ENCODE assay signal across 9 cellular contexts in the genomic region with DNA sequence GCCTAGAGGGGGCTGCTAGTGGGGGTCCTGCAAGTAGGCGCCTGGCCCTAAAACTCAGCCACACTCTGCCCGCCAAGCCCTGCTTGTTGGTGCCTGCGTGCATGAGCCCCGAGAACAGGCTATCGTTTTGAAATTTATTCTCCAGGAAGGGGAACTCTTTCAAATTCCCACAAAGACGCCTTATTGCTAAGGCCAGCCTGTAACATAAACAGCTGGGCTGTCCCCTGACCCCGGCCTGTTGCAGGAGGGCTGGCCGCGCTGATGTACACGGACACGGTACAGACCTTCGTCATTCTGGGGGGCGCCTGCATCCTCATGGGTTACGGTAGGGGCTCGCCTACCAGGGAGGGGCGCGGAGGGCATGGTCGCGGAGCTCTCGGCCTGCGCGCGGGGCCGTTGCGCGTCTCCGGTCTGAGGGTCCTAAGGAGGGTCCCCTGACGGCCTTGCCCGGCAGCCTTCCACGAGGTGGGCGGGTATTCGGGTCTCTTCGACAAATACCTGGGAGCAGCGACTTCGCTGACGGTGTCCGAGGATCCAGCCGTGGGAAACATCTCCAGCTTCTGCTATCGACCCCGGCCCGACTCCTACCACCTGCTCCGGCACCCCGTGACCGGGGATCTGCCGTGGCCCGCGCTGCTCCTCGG. TPM values are rescaled to one million over a fixed set of nuclear protein-coding genes. Genes with fewer than 3 reads are reported as not detected.
A peak's percentile ranks its signal among the peaks of the same experiment; 100 is the strongest.
DNase-seq lines count a peak whose midpoint lies in the region; ATAC-seq, FAIRE-seq and TF ChIP-seq lines count a peak whose summit lies in the region.
"Had no signal": no experiment of that assay in that cellular context is flagged by ENCODE, and none has a peak within 500 bp of the region (broad histone marks: within the 10 kb centered on the region; RNA-seq: fewer than 3 reads in every experiment).

No MANE protein-coding gene starts in this region.

- BruUV-seq in HepG2 (replicated peaks; lab: Mats Ljungman, UMichigan): no TSS peak

- 74% methylated on average over 10 of the region's 48 CpGs for WGBS in SK-N-SH (ENCODE audit: low lambda C conversion rate)
- WGBS in HepG2 (ENCODE audit: low lambda C conversion rate): 98% methylated on average over 48 of the region's 48 CpGs
- 5% methylated on average over 48 of the region's 48 CpGs for WGBS in thymus

- in situ Hi-C loops in HepG2 (cut with HindIII; ENCODE audit: extremely low pct_ligation_motif_present, low pct_unique_long_range_greater_than_20kb): no loop called here

- CTCF ChIA-PET in SK-N-SH (lab: Yijun Ruan, JAX) (interaction anchor here (1.0 to 2.4 kb wide), 3 partner anchors 14 to 213 kb away, joined by 3 to 10 read pairs (median 7); no protein-coding TSS in a partner anchor), HepG2 (lab: Yijun Ruan, JAX; ENCODE audit: low intra/inter-chr PET ratio, low total read pairs) (no interaction called here)

- H3K4me2 ChIP-seq in SK-N-SH (peak overlapping the region; percentile 83), HepG2 (ENCODE audit: low read depth, low read length) (no peak overlapping the region)

- no peak overlapping the region; the same call in 1 of the 2 replicates for H2AFZ ChIP-seq in SK-N-SH (ENCODE audit: low read depth)
- H2AFZ ChIP-seq in HepG2 (ENCODE audit: low read length): no peak overlapping the region

- H3K9ac ChIP-seq in SK-N-SH (no peak overlapping the region), adipocyte (ENCODE audit: low read length) (no peak overlapping the region), HepG2 (ENCODE audit: insufficient read depth, low read depth, low read length) (no peak overlapping the region)

- TF ChIP-seq RAD21 in SK-N-SH (IDR thresholded peaks at IDR 0.05; ENCODE audit: low read length) (no peak), HepG2 (CRISPR knock-in tag; IDR thresholded peaks at IDR 0.05) (no peak)

- no peak for TF ChIP-seq EP300 in SK-N-SH (IDR thresholded peaks at IDR 0.05; ENCODE audit: borderline replicate concordance in 1 of 2, low read depth in 1 of 2, low read length in 1 of 2)
- no peak for TF ChIP-seq EP300 in HepG2 (IDR thresholded peaks at IDR 0.05; ENCODE audit: low read depth in 2 of 2, low read length in 2 of 2)
- no peak for TF ChIP-seq EP300 in HepG2 (CRISPR knock-in tag; IDR thresholded peaks at IDR 0.05; ENCODE audit: borderline replicate concordance)

- peaks cover 0 to 16% of the 10 kb centered on the region in 2 experiments; a peak in 1 of 4 replicates for H3K4me1 ChIP-seq in SK-N-SH (ENCODE audit: control insufficient read depth in 1 of 2, insufficient read depth in 2 of 2, low read depth in 1 of 2, low read length in 1 of 2)
- H3K4me1 ChIP-seq in adipocyte (ENCODE audit: control insufficient read depth, insufficient read depth, low read length): peaks cover 13% of the 10 kb centered on the region
- H3K4me1 ChIP-seq in HepG2 (ENCODE audit: insufficient read depth, low read length): peaks cover 19% of the 10 kb centered on the region
- peaks cover 17% of the 10 kb centered on the region for H3K4me1 ChIP-seq in thymus (ENCODE audit: control insufficient read depth, insufficient read depth, low read length)

- FAIRE-seq in HepG2 (lab: Jason Lieb, UNC): no peak

- H3K27ac ChIP-seq in SK-N-SH (ENCODE audit: low read depth in 2 of 2, low read length in 1 of 2): no peak overlapping the region
- H3K27ac ChIP-seq in HepG2 (ENCODE audit: extremely low read length, insufficient read depth, low read length): no peak overlapping the region
- H3K27ac ChIP-seq in thymus (ENCODE audit: low read depth): peak overlapping the region; percentile 33

- H3K9me3 ChIP-seq in SK-N-SH (no peaks in the 10 kb centered on the region), adipocyte (ENCODE audit: control insufficient read depth, low read length) (no peaks in the 10 kb centered on the region), HepG2 (ENCODE audit: low read length) (no peaks in the 10 kb centered on the region), thymus (ENCODE audit: control insufficient read depth) (no peaks in the 10 kb centered on the region)

- DNase-seq in SK-N-SH (no peak), adipocyte (ENCODE audit: low read depth) (no peak), HepG2 (ENCODE audit: low spot score) (no peak), NCI-H526 treated with DMSO at 0.1 percent for 48 hours (lab: John Stamatoyannopoulos, UW) (no peak), NCI-H2171 (lab: John Stamatoyannopoulos, UW) (no peak)

- intact Hi-C loops in HepG2 (cut with micrococcal nuclease; ENCODE audit: unreplicated experiment): no loop called here

- H3K9me2 ChIP-seq in SK-N-SH: no peaks in the 10 kb centered on the region

- H3K36me3 ChIP-seq in SK-N-SH (replicated peaks in 1 of 2; ENCODE audit: control insufficient read depth in 1 of 2, insufficient read depth in 2 of 2, low read length in 1 of 2) (peaks cover 0 to 3% of the 10 kb centered on the region in 2 experiments), adipocyte (ENCODE audit: control insufficient read depth, insufficient read depth, low read length, severe bottlenecking) (peaks cover 16% of the 10 kb centered on the region), HepG2 (replicated peaks in 1 of 2; ENCODE audit: control insufficient read depth in 1 of 2, insufficient read depth in 2 of 2, low read length in 2 of 2) (peaks cover 8 to 21% of the 10 kb centered on the region in 2 experiments; a peak in 4 of 5 replicates), thymus (ENCODE audit: control insufficient read depth, insufficient read depth) (peaks cover 15% of the 10 kb centered on the region)

- 0 out of 4 replicates have a peak, but pooled peaks of 1 of the 2 experiments have one; percentile 9 for TF ChIP-seq POLR2A in HepG2 (IDR thresholded peaks at IDR 0.05; ENCODE audit: insufficient read depth in 1 of 2, low read depth in 2 of 2, low read length in 2 of 2)

- peak overlapping the region; percentile 50 to 57 for H3K4me3 ChIP-seq in SK-N-SH (ENCODE audit: low read depth in 2 of 2, low read length in 1 of 2)
- H3K4me3 ChIP-seq in adipocyte (ENCODE audit: low read length): peak overlapping the region; percentile 78
- H3K4me3 ChIP-seq in HepG2 (replicated peaks in 1 of 3; ENCODE audit: insufficient read depth in 1 of 3, low read depth in 2 of 3, low read length in 3 of 3): no peak overlapping the region
- peak overlapping the region; percentile 61 for H3K4me3 ChIP-seq in thymus (ENCODE audit: low read length)

- H3F3A ChIP-seq in SK-N-SH (replicated peaks; ENCODE audit: insufficient read depth): peaks cover 1% of the 10 kb centered on the region

- ATAC-seq in SK-N-SH treated with all-trans-retinoic acid at 6 μM for 48 hours (no peak), HepG2 (no peak), GM19397 (IDR thresholded peaks at IDR 0.05; ENCODE audit: unreplicated experiment) (no peak)

- H3K79me2 ChIP-seq in SK-N-SH (ENCODE audit: insufficient read depth) (no peaks in the 10 kb centered on the region), HepG2 (ENCODE audit: insufficient read depth, low read length) (no peaks in the 10 kb centered on the region)

- no peaks in the 10 kb centered on the region for H3K27me3 ChIP-seq in SK-N-SH (ENCODE audit: insufficient read depth)
- H3K27me3 ChIP-seq in adipocyte (replicated peaks; ENCODE audit: control insufficient read depth, insufficient read depth, low read length): peaks cover 33% of the 10 kb centered on the region
- H3K27me3 ChIP-seq in HepG2 (ENCODE audit: control insufficient read depth in 1 of 2, insufficient read depth in 2 of 2, low read length in 2 of 2): peaks cover 0 to 3% of the 10 kb centered on the region in 2 experiments; a peak in 2 of 5 replicates
- H3K27me3 ChIP-seq in thymus (ENCODE audit: control insufficient read depth, insufficient read depth): peaks cover 4% of the 10 kb centered on the region

- H4K20me1 ChIP-seq in SK-N-SH (ENCODE audit: insufficient read depth) (no peaks in the 10 kb centered on the region), HepG2 (ENCODE audit: insufficient read depth, low read length) (no peaks in the 10 kb centered on the region)

- POLR2A ChIA-PET in SK-N-SH (lab: Yijun Ruan, JAX) (interaction anchor here (0.7 to 2.5 kb wide), 7 partner anchors 8 to 36 kb away, joined by 3 to 9 read pairs (median 6); a partner anchor contains a TSS), HepG2 (lab: Yijun Ruan, JAX) (interaction anchor here (1.5 kb wide), 1 partner anchor 12 kb away, joined by 3 read pairs; no protein-coding TSS in a partner anchor)

- TF ChIP-seq CTCF in SK-N-SH (IDR thresholded peaks at IDR 0.05): no peak
- no peak for TF ChIP-seq CTCF in HepG2 (CRISPR knock-in tag; IDR thresholded peaks at IDR 0.05)

RNA-seq across cellular contexts. Expression of a gene that starts 4.3 kb away (rescaled TPM):
- 0.31 and 0.58 TPM in 2 replicates for polyA plus RNA-seq in SK-N-SH (2012; rRNA removed)
- 0.12 and 0.14 TPM in 2 replicates for polyA plus RNA-seq in SK-N-SH (2012; cell fraction: cytosol; rRNA removed)
- 2.5 and 2.6 TPM in 2 replicates for polyA plus RNA-seq in SK-N-SH (2012; cell fraction: nucleus; rRNA removed)
- 0.44 and 0.97 TPM in 2 replicates for total RNA-seq in HepG2 (2016; rRNA removed; fragmentation: Illumina TruSeq; extraction: Trizol)
- 0.30 and 0.44 TPM in 2 replicates for total RNA-seq in HepG2 (2016; cell fraction: cytosol; rRNA removed; fragmentation: Illumina TruSeq; extraction: Trizol; ENCODE audit: low read depth)
- total RNA-seq in HepG2 (2016; cell fraction: insoluble cytoplasmic fraction; rRNA removed; fragmentation: Illumina TruSeq; extraction: Trizol): 0.97 TPM in 1 of 2 replicates, not detected in the other
- total RNA-seq in HepG2 (2016; cell fraction: membrane; rRNA removed; fragmentation: Illumina TruSeq; extraction: Trizol): 0.53 and 0.72 TPM in 2 replicates
- 0.81 and 2.1 TPM in 2 replicates for total RNA-seq in HepG2 (2016; cell fraction: nucleus; rRNA removed; fragmentation: Illumina TruSeq; extraction: Trizol)
- polyA plus RNA-seq in HepG2 (2011; rRNA removed): 0.24 and 0.64 TPM in 2 replicates
- 0.10 and 0.27 TPM in 2 replicates for polyA plus RNA-seq in HepG2 (2011; cell fraction: cytosol; rRNA removed)
- 3.9 and 6.8 TPM in 2 replicates for polyA plus RNA-seq in HepG2 (2011; cell fraction: nucleus; rRNA removed)
- 2.0 and 11.8 TPM in 2 replicates for polyA plus RNA-seq in HepG2 (2012)
- polyA plus RNA-seq in HepG2 (2016; cell fraction: cytosol; fragmentation: Illumina TruSeq; extraction: Trizol; ENCODE audit: low read depth): 0.08 and 0.14 TPM in 2 replicates
- 0.51 TPM in 1 of 2 replicates, not detected in the other for polyA plus RNA-seq in HepG2 (2016; cell fraction: insoluble cytoplasmic fraction; fragmentation: Illumina TruSeq; extraction: Trizol; ENCODE audit: low read depth)
- 0.20 and 0.42 TPM in 2 replicates for polyA plus RNA-seq in HepG2 (2016; cell fraction: membrane; fragmentation: Illumina TruSeq; extraction: Trizol; ENCODE audit: low read depth)
- polyA plus RNA-seq in HepG2 (2016; cell fraction: nucleus; fragmentation: Illumina TruSeq; extraction: Trizol; ENCODE audit: insufficient read depth, low read depth): 3.2 TPM in 2 replicates
- polyA minus RNA-seq in HepG2 (2011; rRNA and poly(A)+ RNA removed; ENCODE audit: low replicate concordance): 0.09 and 1.2 TPM in 2 replicates
- not detected in 2 replicates for polyA minus RNA-seq in HepG2 (2011; cell fraction: cytosol; rRNA and poly(A)+ RNA removed)
- polyA minus RNA-seq in HepG2 (2011; cell fraction: nucleus; rRNA and poly(A)+ RNA removed): 0.77 and 0.87 TPM in 2 replicates
- polyA plus RNA-seq in thymus: 2.8 TPM
- total RNA-seq: lung microvascular endothelial cell had no signal

RNA-seq across cellular contexts. Expression of a gene that starts 15.2 kb away (rescaled TPM):
- 29.7 and 30.4 TPM in 2 replicates for polyA plus RNA-seq in SK-N-SH (2012; rRNA removed)
- polyA plus RNA-seq in SK-N-SH (2012; cell fraction: cytosol; rRNA removed): 15.3 and 29.1 TPM in 2 replicates
- polyA plus RNA-seq in SK-N-SH (2012; cell fraction: nucleus; rRNA removed): 90.7 and 142 TPM in 2 replicates
- 0.52 and 0.80 TPM in 2 replicates for total RNA-seq in HepG2 (2016; rRNA removed; fragmentation: Illumina TruSeq; extraction: Trizol)
- 0.53 and 0.61 TPM in 2 replicates for total RNA-seq in HepG2 (2016; cell fraction: cytosol; rRNA removed; fragmentation: Illumina TruSeq; extraction: Trizol; ENCODE audit: low read depth)
- total RNA-seq in HepG2 (2016; cell fraction: insoluble cytoplasmic fraction; rRNA removed; fragmentation: Illumina TruSeq; extraction: Trizol): 0.31 and 0.87 TPM in 2 replicates
- 0.72 and 0.80 TPM in 2 replicates for total RNA-seq in HepG2 (2016; cell fraction: membrane; rRNA removed; fragmentation: Illumina TruSeq; extraction: Trizol)
- 0.84 and 0.97 TPM in 2 replicates for total RNA-seq in HepG2 (2016; cell fraction: nucleus; rRNA removed; fragmentation: Illumina TruSeq; extraction: Trizol)
- 2.9 TPM in 2 replicates for polyA plus RNA-seq in HepG2 (2011; rRNA removed)
- 2.2 and 2.6 TPM in 2 replicates for polyA plus RNA-seq in HepG2 (2011; cell fraction: cytosol; rRNA removed)
- polyA plus RNA-seq in HepG2 (2011; cell fraction: nucleus; rRNA removed): 6.8 and 7.8 TPM in 2 replicates
- polyA plus RNA-seq in HepG2 (2012): 0.55 and 1.2 TPM in 2 replicates
- polyA plus RNA-seq in HepG2 (2016; cell fraction: cytosol; fragmentation: Illumina TruSeq; extraction: Trizol; ENCODE audit: low read depth): 1.5 and 2.0 TPM in 2 replicates
- polyA plus RNA-seq in HepG2 (2016; cell fraction: insoluble cytoplasmic fraction; fragmentation: Illumina TruSeq; extraction: Trizol; ENCODE audit: low read depth): 1.0 and 1.6 TPM in 2 replicates
- 1.6 and 2.4 TPM in 2 replicates for polyA plus RNA-seq in HepG2 (2016; cell fraction: membrane; fragmentation: Illumina TruSeq; extraction: Trizol; ENCODE audit: low read depth)
- 1.2 and 2.2 TPM in 2 replicates for polyA plus RNA-seq in HepG2 (2016; cell fraction: nucleus; fragmentation: Illumina TruSeq; extraction: Trizol; ENCODE audit: insufficient read depth, low read depth)
- 1.8 and 12.1 TPM in 2 replicates for polyA minus RNA-seq in HepG2 (2011; rRNA and poly(A)+ RNA removed; ENCODE audit: low replicate concordance)
- polyA minus RNA-seq in HepG2 (2011; cell fraction: cytosol; rRNA and poly(A)+ RNA removed): 1.4 and 3.0 TPM in 2 replicates
- polyA minus RNA-seq in HepG2 (2011; cell fraction: nucleus; rRNA and poly(A)+ RNA removed): 1.2 and 3.4 TPM in 2 replicates
- 9.2 TPM for polyA plus RNA-seq in thymus

RNA-seq across cellular contexts. Expression of a gene that starts 21.0 kb away (rescaled TPM):
- 36.5 and 46.8 TPM in 2 replicates for polyA plus RNA-seq in SK-N-SH (2012; rRNA removed)
- polyA plus RNA-seq in SK-N-SH (2012; cell fraction: cytosol; rRNA removed): 11.5 and 18.3 TPM in 2 replicates
- 230 and 273 TPM in 2 replicates for polyA plus RNA-seq in SK-N-SH (2012; cell fraction: nucleus; rRNA removed)
- 18.3 and 40.8 TPM in 2 replicates for total RNA-seq in HepG2 (2016; rRNA removed; fragmentation: Illumina TruSeq; extraction: Trizol)
- total RNA-seq in HepG2 (2016; cell fraction: cytosol; rRNA removed; fragmentation: Illumina TruSeq; extraction: Trizol; ENCODE audit: low read depth): 8.5 and 8.7 TPM in 2 replicates
- total RNA-seq in HepG2 (2016; cell fraction: insoluble cytoplasmic fraction; rRNA removed; fragmentation: Illumina TruSeq; extraction: Trizol): 16.7 and 41.4 TPM in 2 replicates
- 10.5 and 11.4 TPM in 2 replicates for total RNA-seq in HepG2 (2016; cell fraction: membrane; rRNA removed; fragmentation: Illumina TruSeq; extraction: Trizol)
- total RNA-seq in HepG2 (2016; cell fraction: nucleus; rRNA removed; fragmentation: Illumina TruSeq; extraction: Trizol): 48.9 and 60.3 TPM in 2 replicates
- 50.2 and 69.9 TPM in 2 replicates for polyA plus RNA-seq in HepG2 (2011; rRNA removed)
- 28.1 and 38.9 TPM in 2 replicates for polyA plus RNA-seq in HepG2 (2011; cell fraction: cytosol; rRNA removed)
- 352 and 416 TPM in 2 replicates for polyA plus RNA-seq in HepG2 (2011; cell fraction: nucleus; rRNA removed)
- 53.4 and 53.6 TPM in 2 replicates for polyA plus RNA-seq in HepG2 (2012)
- 5.4 TPM in 2 replicates for polyA plus RNA-seq in HepG2 (2016; cell fraction: cytosol; fragmentation: Illumina TruSeq; extraction: Trizol; ENCODE audit: low read depth)
- 15.6 and 18.6 TPM in 2 replicates for polyA plus RNA-seq in HepG2 (2016; cell fraction: insoluble cytoplasmic fraction; fragmentation: Illumina TruSeq; extraction: Trizol; ENCODE audit: low read depth)
- 8.3 and 8.9 TPM in 2 replicates for polyA plus RNA-seq in HepG2 (2016; cell fraction: membrane; fragmentation: Illumina TruSeq; extraction: Trizol; ENCODE audit: low read depth)
- 132 and 141 TPM in 2 replicates for polyA plus RNA-seq in HepG2 (2016; cell fraction: nucleus; fragmentation: Illumina TruSeq; extraction: Trizol; ENCODE audit: insufficient read depth, low read depth)
- polyA minus RNA-seq in HepG2 (2011; rRNA and poly(A)+ RNA removed; ENCODE audit: low replicate concordance): 53.9 and 91.0 TPM in 2 replicates
- polyA minus RNA-seq in HepG2 (2011; cell fraction: cytosol; rRNA and poly(A)+ RNA removed): 21.0 and 32.2 TPM in 2 replicates
- 61.2 and 62.3 TPM in 2 replicates for polyA minus RNA-seq in HepG2 (2011; cell fraction: nucleus; rRNA and poly(A)+ RNA removed)
- 72.9 TPM for polyA plus RNA-seq in thymus

RNA-seq across cellular contexts. Expression of a gene that starts 27.9 kb away (rescaled TPM):
- polyA plus RNA-seq in SK-N-SH (2012; rRNA removed): 7.0 and 8.9 TPM in 2 replicates
- 3.1 and 4.3 TPM in 2 replicates for polyA plus RNA-seq in SK-N-SH (2012; cell fraction: cytosol; rRNA removed)
- polyA plus RNA-seq in SK-N-SH (2012; cell fraction: nucleus; rRNA removed): 27.4 and 34.6 TPM in 2 replicates
- 13.0 and 22.3 TPM in 2 replicates for total RNA-seq in HepG2 (2016; rRNA removed; fragmentation: Illumina TruSeq; extraction: Trizol)
- total RNA-seq in HepG2 (2016; cell fraction: cytosol; rRNA removed; fragmentation: Illumina TruSeq; extraction: Trizol; ENCODE audit: low read depth): 2.5 and 3.1 TPM in 2 replicates
- 10.7 and 21.4 TPM in 2 replicates for total RNA-seq in HepG2 (2016; cell fraction: insoluble cytoplasmic fraction; rRNA removed; fragmentation: Illumina TruSeq; extraction: Trizol)
- 5.2 and 6.5 TPM in 2 replicates for total RNA-seq in HepG2 (2016; cell fraction: membrane; rRNA removed; fragmentation: Illumina TruSeq; extraction: Trizol)
- total RNA-seq in HepG2 (2016; cell fraction: nucleus; rRNA removed; fragmentation: Illumina TruSeq; extraction: Trizol): 20.2 and 21.0 TPM in 2 replicates
- 10.8 and 11.9 TPM in 2 replicates for polyA plus RNA-seq in HepG2 (2011; rRNA removed)
- polyA plus RNA-seq in HepG2 (2011; cell fraction: cytosol; rRNA removed): 6.1 and 8.8 TPM in 2 replicates
- 83.4 and 108 TPM in 2 replicates for polyA plus RNA-seq in HepG2 (2011; cell fraction: nucleus; rRNA removed)
- 6.3 and 9.1 TPM in 2 replicates for polyA plus RNA-seq in HepG2 (2012)
- polyA plus RNA-seq in HepG2 (2016; cell fraction: cytosol; fragmentation: Illumina TruSeq; extraction: Trizol; ENCODE audit: low read depth): 1.9 and 2.5 TPM in 2 replicates
- polyA plus RNA-seq in HepG2 (2016; cell fraction: insoluble cytoplasmic fraction; fragmentation: Illumina TruSeq; extraction: Trizol; ENCODE audit: low read depth): 13.4 and 15.6 TPM in 2 replicates
- 3.6 and 4.2 TPM in 2 replicates for polyA plus RNA-seq in HepG2 (2016; cell fraction: membrane; fragmentation: Illumina TruSeq; extraction: Trizol; ENCODE audit: low read depth)
- 51.3 and 57.5 TPM in 2 replicates for polyA plus RNA-seq in HepG2 (2016; cell fraction: nucleus; fragmentation: Illumina TruSeq; extraction: Trizol; ENCODE audit: insufficient read depth, low read depth)
- polyA minus RNA-seq in HepG2 (2011; rRNA and poly(A)+ RNA removed; ENCODE audit: low replicate concordance): 7.1 and 29.7 TPM in 2 replicates
- 6.3 and 6.8 TPM in 2 replicates for polyA minus RNA-seq in HepG2 (2011; cell fraction: cytosol; rRNA and poly(A)+ RNA removed)
- polyA minus RNA-seq in HepG2 (2011; cell fraction: nucleus; rRNA and poly(A)+ RNA removed): 19.5 and 24.3 TPM in 2 replicates
- polyA plus RNA-seq in thymus: 19.7 TPM

RNA-seq across cellular contexts. Expression of a gene that starts 40.5 kb away (rescaled TPM):
- polyA plus RNA-seq in SK-N-SH (2012; rRNA removed) (not detected in 2 replicates), HepG2 (2011; rRNA removed) (not detected in 2 replicates), thymus (2.0 TPM)
- polyA plus RNA-seq in SK-N-SH (2012; cell fraction: cytosol; rRNA removed): not detected in 2 replicates
- polyA plus RNA-seq in SK-N-SH (2012; cell fraction: nucleus; rRNA removed): 0.21 TPM in 1 of 2 replicates, not detected in the other
- not detected in 2 replicates for total RNA-seq in HepG2 (2016; rRNA removed; fragmentation: Illumina TruSeq; extraction: Trizol)
- not detected in 2 replicates for total RNA-seq in HepG2 (2016; cell fraction: cytosol; rRNA removed; fragmentation: Illumina TruSeq; extraction: Trizol; ENCODE audit: low read depth)
- not detected in 2 replicates for total RNA-seq in HepG2 (2016; cell fraction: insoluble cytoplasmic fraction; rRNA removed; fragmentation: Illumina TruSeq; extraction: Trizol)
- total RNA-seq in HepG2 (2016; cell fraction: membrane; rRNA removed; fragmentation: Illumina TruSeq; extraction: Trizol): not detected in 2 replicates
- not detected in 2 replicates for total RNA-seq in HepG2 (2016; cell fraction: nucleus; rRNA removed; fragmentation: Illumina TruSeq; extraction: Trizol)
- not detected in 2 replicates for polyA plus RNA-seq in HepG2 (2011; cell fraction: cytosol; rRNA removed)
- not detected in 2 replicates for polyA plus RNA-seq in HepG2 (2011; cell fraction: nucleus; rRNA removed)
- polyA plus RNA-seq in HepG2 (2012): not detected in 2 replicates
- not detected in 2 replicates for polyA plus RNA-seq in HepG2 (2016; cell fraction: cytosol; fragmentation: Illumina TruSeq; extraction: Trizol; ENCODE audit: low read depth)
- polyA plus RNA-seq in HepG2 (2016; cell fraction: insoluble cytoplasmic fraction; fragmentation: Illumina TruSeq; extraction: Trizol; ENCODE audit: low read depth): not detected in 2 replicates
- polyA plus RNA-seq in HepG2 (2016; cell fraction: membrane; fragmentation: Illumina TruSeq; extraction: Trizol; ENCODE audit: low read depth): not detected in 2 replicates
- not detected in 2 replicates for polyA plus RNA-seq in HepG2 (2016; cell fraction: nucleus; fragmentation: Illumina TruSeq; extraction: Trizol; ENCODE audit: insufficient read depth, low read depth)
- not detected in 2 replicates for polyA minus RNA-seq in HepG2 (2011; rRNA and poly(A)+ RNA removed; ENCODE audit: low replicate concordance)
- polyA minus RNA-seq in HepG2 (2011; cell fraction: cytosol; rRNA and poly(A)+ RNA removed): not detected in 2 replicates
- polyA minus RNA-seq in HepG2 (2011; cell fraction: nucleus; rRNA and poly(A)+ RNA removed): not detected in 2 replicates
- total RNA-seq: lung microvascular endothelial cell had no signal

Comparison
In these comparisons a context has a peak if more than half of its experiments do, and no peak if none do; other contexts are left out.
1. H3K4me3 ChIP-seq: peak in SK-N-SH (2 of 2), adipocyte (single experiment) and thymus (single experiment); none in HepG2 (0 of 3).